38 cellular contexts compared by ENCODE assay signal in genomic region chr7:49717547-49717946, GRCh38. TPM values are rescaled to one million over a fixed set of nuclear protein-coding genes. Genes with fewer than 3 reads are reported as not detected.
"Had no signal": no experiment of that assay in that cellular context is flagged by ENCODE, and none has a peak within 500 bp of the region (broad histone marks: within the 10 kb centered on the region; RNA-seq: fewer than 3 reads in every experiment).

No MANE protein-coding gene starts in this region.

- H3K4me3 ChIP-seq: MG63 had no signal

- H3K9me3 ChIP-seq: MG63 had no signal

- DNase-seq: Karpas-422, Kasumi-1, MG63, MM.1S, MV-4-11, NCI-H1048, NCI-H1092, NCI-H1092 treated with DMSO at 0.1 percent for 48 hours, NCI-H1105, NCI-H1105 treated with DMSO at 0.1 percent for 48 hours, NCI-H1417, NCI-H1417 treated with DMSO at 0.1 percent for 48 hours, NCI-H1436, NCI-H1436 treated with DMSO at 0.1 percent for 48 hours, NCI-H146, NCI-H1694, NCI-H1694 treated with DMSO at 0.1 percent for 48 hours, NCI-H187, NCI-H187 treated with DMSO at 0.1 percent for 48 hours, NCI-H1930, NCI-H2029, NCI-H2029 treated with DMSO at 0.1 percent for 48 hours, NCI-H2081, NCI-H2081 treated with DMSO at 0.1 percent for 48 hours, NCI-H2107, NCI-H2171, NCI-H2171 treated with DMSO at 0.1 percent for 48 hours, NCI-H2227 treated with DMSO at 0.1 percent for 48 hours, NCI-H226, NCI-H345, NCI-H446, NCI-H446 treated with DMSO at 0.1 percent for 48 hours, NCI-H510A, NCI-H510A treated with DMSO at 0.1 percent for 48 hours, NCI-H524 had no signal

- H3K27me3 ChIP-seq: MG63 had no signal

- H3K36me3 ChIP-seq: MG63 had no signal

RNA-seq across cellular contexts. Expression of gene VWC2, which starts 55.9 kb away (rescaled TPM):
- total RNA-seq: LHCN-M2, MCF 10A, NCI-H460 had no signal
